Comparison of ENCODE assay signal across 28 cellular contexts in genomic region chr18:37662099-37662498, GRCh38.
"Had no signal": no experiment of that assay in that cellular context is flagged by ENCODE, and none has a peak within 500 bp of the region (broad histone marks: within the 10 kb centered on the region; RNA-seq: fewer than 3 reads in every experiment).

No MANE protein-coding gene starts in this region.

- H3K4me3 ChIP-seq: heart left ventricle, left ventricle myocardium inferior, ovary, skin epidermis, suprapubic skin, thoracic aorta, tibial artery had no signal

- H3K9me3 ChIP-seq: heart left ventricle, left ventricle myocardium inferior, neutrophil, ovary, suprapubic skin, thoracic aorta, tibial artery had no signal

- H3K4me1 Mint-ChIP-seq: immature natural killer cell; naive thymus-derived CD8-positive, alpha-beta T cell; stimulated activated effector memory CD8-positive, alpha-beta T cell treated with anti-CD3 and anti-CD28 coated beads, Interleukin-12 subunit alpha, Interleukin-12 subunit beta, amount 100 ng/mL, for 72 hours had no signal

- H3K27ac ChIP-seq: heart left ventricle, left ventricle myocardium inferior, neutrophil, ovary, skin epidermis, suprapubic skin, thoracic aorta, tibial artery had no signal

- H3K27ac Mint-ChIP-seq: immature natural killer cell; naive thymus-derived CD8-positive, alpha-beta T cell; nephron; progenitor cell of endocrine pancreas; stimulated activated effector memory CD8-positive, alpha-beta T cell treated with anti-CD3 and anti-CD28 coated beads, Interleukin-12 subunit alpha, Interleukin-12 subunit beta, amount 100 ng/mL, for 72 hours; stimulated activated naive CD8-positive, alpha-beta T cell treated with anti-CD3 and anti-CD28 coated beads, Interleukin-15, Interleukin-2, amounts not matched to agents 100 ng/mL and 50 ng/mL, for 24 hours had no signal

- H3K36me3 Mint-ChIP-seq: immature natural killer cell; naive thymus-derived CD8-positive, alpha-beta T cell; stimulated activated effector memory CD8-positive, alpha-beta T cell treated with anti-CD3 and anti-CD28 coated beads, Interleukin-12 subunit alpha, Interleukin-12 subunit beta, amount 100 ng/mL, for 72 hours had no signal

- H3K27me3 Mint-ChIP-seq: stimulated activated naive CD8-positive, alpha-beta T cell treated with anti-CD3 and anti-CD28 coated beads, Interleukin-15, Interleukin-2, amounts not matched to agents 100 ng/mL and 50 ng/mL, for 24 hours had no signal

- ATAC-seq: heart left ventricle; naive thymus-derived CD8-positive, alpha-beta T cell; right cardiac atrium; sciatic nerve; stimulated activated effector memory CD8-positive, alpha-beta T cell treated with anti-CD3 and anti-CD28 coated beads, Interleukin-12 subunit alpha, Interleukin-12 subunit beta, amount 100 ng/mL, for 72 hours had no signal

- H3K27me3 ChIP-seq: heart left ventricle, neutrophil, ovary, suprapubic skin, tibial artery had no signal

- H3K4me1 ChIP-seq: left ventricle myocardium inferior, suprapubic skin, tibial artery had no signal

- H3K4me3 Mint-ChIP-seq: immature natural killer cell; naive thymus-derived CD8-positive, alpha-beta T cell; nephron; neural crest cell; stimulated activated effector memory CD8-positive, alpha-beta T cell treated with anti-CD3 and anti-CD28 coated beads, Interleukin-12 subunit alpha, Interleukin-12 subunit beta, amount 100 ng/mL, for 72 hours; stimulated activated naive CD8-positive, alpha-beta T cell treated with anti-CD3 and anti-CD28 coated beads, Interleukin-15, Interleukin-2, amounts not matched to agents 100 ng/mL and 50 ng/mL, for 24 hours had no signal

- DNase-seq: glutamatergic neuron; heart left ventricle; hypothalamus; immature natural killer cell; left ventricle myocardium inferior; mammary epithelial cell; mesenchymal stem cell; naive thymus-derived CD8-positive, alpha-beta T cell; occipital lobe; ovary; retina; right cardiac atrium; stimulated activated CD4-positive, alpha-beta T cell treated with anti-CD3 and anti-CD28 coated beads, Interleukin-12 subunit alpha, Interleukin-12 subunit beta, amount 100 ng/mL, for 4 hours; stimulated activated CD4-positive, alpha-beta T cell treated with anti-CD3 and anti-CD28 coated beads, Interleukin-15, amount 100 ng/mL, for 24 hours; stimulated activated CD4-positive, alpha-beta T cell treated with anti-CD3 and anti-CD28 coated beads, Interleukin-4, amount 100 ng/mL, for 24 hours; stimulated activated naive CD4-positive, alpha-beta T cell; tibial artery; trophoblast cell had no signal

- H3K9me3 Mint-ChIP-seq: nephron; stimulated activated naive CD8-positive, alpha-beta T cell treated with anti-CD3 and anti-CD28 coated beads, Interleukin-15, Interleukin-2, amounts not matched to agents 100 ng/mL and 50 ng/mL, for 24 hours had no signal

- H3K36me3 ChIP-seq: heart left ventricle, left ventricle myocardium inferior, neutrophil, ovary, suprapubic skin, thoracic aorta, tibial artery had no signal
